In the genomic region with DNA sequence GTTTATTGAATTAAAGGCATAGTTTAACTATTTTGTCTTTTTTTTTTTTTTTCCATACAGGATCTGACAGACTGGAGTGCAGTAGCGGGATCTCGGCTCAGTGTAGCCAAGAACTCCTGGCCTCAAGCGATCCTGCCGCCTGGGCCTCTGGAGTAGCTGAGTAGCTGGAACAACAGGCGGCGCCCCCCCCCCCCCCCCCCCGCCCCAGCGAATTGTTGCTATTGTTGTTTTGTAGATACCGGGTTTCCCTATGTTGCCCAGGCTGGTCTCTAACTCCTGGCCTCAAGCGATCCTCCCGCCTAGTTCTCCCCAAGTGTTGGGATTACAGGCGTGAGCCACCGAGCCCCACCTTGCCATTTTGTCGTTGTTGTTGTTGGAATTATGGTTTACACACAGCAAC, we compare ENCODE assay signal across 19 cellular contexts. TPM values are rescaled to one million over a fixed set of nuclear protein-coding genes. Genes with fewer than 3 reads are reported as not detected.
DNase-seq lines count a peak whose midpoint lies in the region; ATAC-seq, FAIRE-seq and TF ChIP-seq lines count a peak whose summit lies in the region.
"Had no signal": no experiment of that assay in that cellular context is flagged by ENCODE, and none has a peak within 500 bp of the region (broad histone marks: within the 10 kb centered on the region; RNA-seq: fewer than 3 reads in every experiment).

No MANE protein-coding gene starts in this region.

- no peak overlapping the region for H3K4me3 ChIP-seq in H7 (ENCODE audit: insufficient read depth, low read depth, low read length)
- H3K4me3 ChIP-seq in H1 (ENCODE audit: extremely low read depth in 1 of 4, insufficient read depth in 2 of 4, low read depth in 3 of 4, low read length in 4 of 4), result no peak overlapping the region
- H3K4me3 ChIP-seq: lower lobe of right lung, suprapubic skin had no signal

- H3K4me1 Mint-ChIP-seq in osteocyte (ENCODE audit: unreplicated experiment), result peaks cover 18% of the 10 kb centered on the region

- no peak for FAIRE-seq in H1 (lab: Jason Lieb, UNC)

- no peak for TF ChIP-seq RAD21 in H1 (IDR thresholded peaks at IDR 0.05 in 1 of 2, conservative IDR thresholded peaks at IDR 0.05 in 1 of 2; ENCODE audit: low read depth in 2 of 2, low read length in 2 of 2)

- peak; percentile 8 for DNase-seq in activated effector memory CD4-positive, alpha-beta T cell treated with anti-CD3 and anti-CD28 coated beads, Interleukin-2, amount 50 U/mL, for 16 hours
- no peak for DNase-seq in activated effector memory CD4-positive, alpha-beta T cell treated with Interleukin-2 at 50 U/mL for 16 hours
- DNase-seq in H7 (peak; percentile 33), H1 (ENCODE audit: low read depth in 1 of 2, low spot score in 2 of 2) (no peak), osteocyte (ENCODE audit: extremely low spot score, unreplicated experiment) (no peak), NCI-H1694 treated with DMSO at 0.1 percent for 48 hours (lab: John Stamatoyannopoulos, UW) (no peak), globus pallidus (ENCODE audit: low spot score) (no peak)
- DNase-seq: activated CD4-positive, CD25-positive, alpha-beta regulatory T cell treated with anti-CD3 and anti-CD28 coated beads, Interleukin-2, amount 50 U/mL, for 72 hours; erythroblast; lower lobe of right lung; NCI-H146; NCI-H446; right cardiac atrium; Right ventricle myocardium superior had no signal

- H3K79me1 ChIP-seq in H1 (ENCODE audit: low read depth, low read length), result no peaks in the 10 kb centered on the region

- H4K8ac ChIP-seq in H1 (ENCODE audit: extremely low read depth, insufficient read depth, low read length), result no peak overlapping the region

- no peak overlapping the region for H3K14ac ChIP-seq in H1 (ENCODE audit: insufficient read length)

- no peak for TF ChIP-seq EP300 in H1 (IDR thresholded peaks at IDR 0.05; ENCODE audit: borderline replicate concordance in 1 of 2, low read depth in 2 of 2, low read length in 2 of 2)

- no peaks in the 10 kb centered on the region for H3K9me3 Mint-ChIP-seq in osteocyte (ENCODE audit: unreplicated experiment)
- H3K9me3 Mint-ChIP-seq: dendritic cell treated with granulocyte-macrophage colony-stimulating factor and Interleukin-4, amounts not matched to agents 40 ng/mL and 50 ng/mL, for 4 days had no signal

- no peak overlapping the region for H3K27ac ChIP-seq in H1 (ENCODE audit: low read depth, low read length)
- H3K27ac ChIP-seq: lower lobe of right lung, neutrophil, suprapubic skin had no signal

- H2BK120ac ChIP-seq in H1 (replicated peaks; ENCODE audit: low read depth, low read length), result no peak overlapping the region

- peaks cover 0 to 28% of the 10 kb centered on the region in 2 experiments; a peak in 2 of 4 replicates for H3K79me2 ChIP-seq in H1 (ENCODE audit: control insufficient read depth in 1 of 2, insufficient read depth in 2 of 2, low read length in 2 of 2)

- H4K5ac ChIP-seq in H1 (ENCODE audit: insufficient read length, low read depth, low read length), result no peak overlapping the region

- no peaks in the 10 kb centered on the region for H3K36me3 Mint-ChIP-seq in osteocyte (ENCODE audit: unreplicated experiment)

- H3K56ac ChIP-seq in H1 (replicated peaks; ENCODE audit: insufficient read length, low read depth, low read length), result no peak overlapping the region

- no peak overlapping the region for H3K18ac ChIP-seq in H1 (ENCODE audit: extremely low read depth, low read length)

- POLR2A ChIA-PET in H1 (lab: Charles Lee; ENCODE audit: partially characterized antibody), result interaction anchor here (0.7 to 6.7 kb wide), 4 partner anchors 13 to 87 kb away, joined by 3 to 71 read pairs (median 4); no protein-coding TSS in a partner anchor

- H3K27ac Mint-ChIP-seq in osteocyte (ENCODE audit: unreplicated experiment), result no peak overlapping the region
- H3K27ac Mint-ChIP-seq: dendritic cell treated with granulocyte-macrophage colony-stimulating factor and Interleukin-4, amounts not matched to agents 40 ng/mL and 50 ng/mL, for 4 days had no signal

- no peak overlapping the region for H3K4ac ChIP-seq in H1 (replicated peaks; ENCODE audit: insufficient read length, low read depth, low read length)

- peaks cover 2% of the 10 kb centered on the region; the same call in 1 of the 2 replicates for H3K23me2 ChIP-seq in H1 (ENCODE audit: low read depth, low read length)

- CTCF ChIA-PET in H1 (lab: Charles Lee; ENCODE audit: partially characterized antibody), result interaction anchor here (0.9 to 1.5 kb wide), 2 partner anchors 10 to 24 kb away, joined by 3 read pairs; no protein-coding TSS in a partner anchor

- no peak for ATAC-seq in HG02763 (IDR thresholded peaks at IDR 0.05; ENCODE audit: unreplicated experiment)
- ATAC-seq: HCT116, lower lobe of right lung, right cardiac atrium had no signal

- H3K9me3 ChIP-seq in H1 (ENCODE audit: insufficient read depth in 2 of 2, low read depth in 1 of 2, low read length in 1 of 2), result no peaks in the 10 kb centered on the region
- H3K9me3 ChIP-seq: lower lobe of right lung, neutrophil, suprapubic skin had no signal

- no peak overlapping the region for H2BK12ac ChIP-seq in H1 (ENCODE audit: low read depth, low read length)

- H2BK15ac ChIP-seq in H1 (ENCODE audit: low read length), result 0 out of 2 replicates have a peak overlapping the region, but pooled peaks have one; percentile 88

- H2BK5ac ChIP-seq in H1 (ENCODE audit: low read depth, low read length), result no peak overlapping the region

- TF ChIP-seq POLR2A in H1 (IDR thresholded peaks at IDR 0.05; ENCODE audit: control extremely low read depth in 1 of 2, low read depth in 2 of 2, low read length in 2 of 2), result no peak

- no peak overlapping the region for H3K9ac ChIP-seq in H1 (replicated peaks in 1 of 4; ENCODE audit: extremely low read depth in 1 of 4, low read depth in 3 of 4, low read length in 3 of 4)

- H3K36me3 ChIP-seq in H7 (replicated peaks; ENCODE audit: control insufficient read depth, insufficient read depth, low read length), result peaks cover 1% of the 10 kb centered on the region
- peaks cover 2 to 4% (median 3%) of the 10 kb centered on the region in 4 experiments; a peak in 5 of 8 replicates for H3K36me3 ChIP-seq in H1 (ENCODE audit: control insufficient read depth in 2 of 4, insufficient read depth in 4 of 4, low read length in 3 of 4)
- H3K36me3 ChIP-seq: neutrophil, suprapubic skin had no signal

- H3K4me3 Mint-ChIP-seq in osteocyte (ENCODE audit: unreplicated experiment), result peak overlapping the region; percentile 67

- no peak overlapping the region for H3K23ac ChIP-seq in H1 (ENCODE audit: insufficient read length)

- H2BK20ac ChIP-seq in H1 (ENCODE audit: low read length), result no peak overlapping the region

- H4K20me1 ChIP-seq in H1 (replicated peaks in 1 of 2; ENCODE audit: control insufficient read depth in 1 of 2, insufficient read depth in 2 of 2, low read length in 2 of 2), result no peaks in the 10 kb centered on the region

- H3K4me1 ChIP-seq in H1 (replicated peaks in 1 of 4; ENCODE audit: control insufficient read depth in 3 of 4, insufficient read depth in 4 of 4, low read length in 3 of 4), result 0 out of 7 replicates have a peak, but pooled peaks cover 0 to 2% (median 0%) of the 10 kb centered on the region in 4 experiments

- peaks cover 10% of the 10 kb centered on the region for H3K27me3 Mint-ChIP-seq in osteocyte (ENCODE audit: unreplicated experiment)

- H4K91ac ChIP-seq in H1 (replicated peaks; ENCODE audit: insufficient read length, low read length), result no peak overlapping the region

- no peak overlapping the region for H3K4me2 ChIP-seq in H1 (ENCODE audit: insufficient read depth in 1 of 2, low read depth in 2 of 2, low read length in 2 of 2)

- no peak overlapping the region for H2AK5ac ChIP-seq in H1 (ENCODE audit: low read depth, low read length)

- TF ChIP-seq CTCF in H1 (IDR thresholded peaks at IDR 0.05; ENCODE audit: control extremely low read depth in 1 of 3, insufficient read depth in 1 of 3, low read depth in 1 of 3, low read length in 3 of 3) (no peak), osteocyte (IDR thresholded peaks at IDR 0.05) (no peak)

- WGBS in H1 (ENCODE audit: extremely low coverage in 1 of 2, insufficient coverage in 1 of 2, insufficient read length in 1 of 2, insufficient replicate concordance in 2 of 2, low coverage in 1 of 2, low lambda C conversion rate in 2 of 2, missing lambda C conversion rate in 1 of 2), 2 experiments, result 91% methylated on average over 9 of the region's 14 CpGs; no CpG with 5 or more reads in 1 of the 2 experiments

- no peak overlapping the region for H2AFZ ChIP-seq in H1 (ENCODE audit: low read length)

- H3K27me3 ChIP-seq in H7 (ENCODE audit: control insufficient read depth, insufficient read depth, low read length) (no peaks in the 10 kb centered on the region), H1 (replicated peaks in 1 of 4; ENCODE audit: control insufficient read depth in 3 of 4, extremely low read depth in 1 of 4, insufficient read depth in 3 of 4, low read length in 3 of 4) (no peaks in the 10 kb centered on the region; a peak in 1 of 7 replicates)

TF ChIP-seq in H1, 55 proteins besides CTCF, POLR2A, EP300 and RAD21 (continues in another document):
- TF ChIP-seq JUND (IDR thresholded peaks at IDR 0.05; ENCODE audit: low read length), result no peak
- TF ChIP-seq CBX8 (IDR thresholded peaks at IDR 0.05; ENCODE audit: borderline replicate concordance, low read depth, low read length), result no peak
- no peak for TF ChIP-seq SRF (IDR thresholded peaks at IDR 0.05; ENCODE audit: low read depth, low read length)

RNA-seq across cellular contexts. Expression of a gene that starts 1.3 kb away (rescaled TPM):
- 135 and 159 TPM in 2 replicates for total RNA-seq in H7 (2014; rRNA removed; shearing (Covaris generic))
- total RNA-seq in H1 (2021; fragmentation: NEBNext Ultra II Directional; extraction: Animal tissue kit (Norgen Biotek cat#: 25700)), result 249 and 255 TPM in 2 replicates
- polyA plus RNA-seq in H1 (2011; rRNA removed), result 241 and 260 TPM in 2 replicates
- 268 TPM for polyA plus RNA-seq in H1 (2011; cell fraction: cytosol; rRNA removed)
- 164 TPM for polyA plus RNA-seq in H1 (2011; cell fraction: nucleus; rRNA removed)
- 226 to 260 TPM (median 247 TPM) in 4 replicates for polyA plus RNA-seq in H1 (2012, experiment 1 of 2)
- 394 TPM for polyA plus RNA-seq in H1 (2012, experiment 2 of 2)
- polyA plus RNA-seq in H1 (2013, experiment 1 of 2), result 303 TPM
- 301 TPM for polyA plus RNA-seq in H1 (2013, experiment 2 of 2)
- 110 and 112 TPM in 2 replicates for polyA minus RNA-seq in H1 (2011; rRNA and poly(A)+ RNA removed)
- polyA minus RNA-seq in H1 (2011; cell fraction: cytosol; rRNA and poly(A)+ RNA removed), result 54.2 TPM
- polyA minus RNA-seq in H1 (2011; cell fraction: nucleus; rRNA and poly(A)+ RNA removed), result 63.2 TPM
- 11.3 and 13.2 TPM in 2 replicates for total RNA-seq in osteocyte

RNA-seq across cellular contexts. Expression of a gene that starts 26.3 kb away (rescaled TPM):
- 1,890 and 2,261 TPM in 2 replicates for total RNA-seq in H7 (2014; rRNA removed; shearing (Covaris generic))
- 1,585 and 1,597 TPM in 2 replicates for total RNA-seq in H1 (2021; fragmentation: NEBNext Ultra II Directional; extraction: Animal tissue kit (Norgen Biotek cat#: 25700))
- 1,439 and 1,605 TPM in 2 replicates for polyA plus RNA-seq in H1 (2011; rRNA removed)
- 2,021 TPM for polyA plus RNA-seq in H1 (2011; cell fraction: cytosol; rRNA removed)
- polyA plus RNA-seq in H1 (2011; cell fraction: nucleus; rRNA removed), result 1,851 TPM
- polyA plus RNA-seq in H1 (2012, experiment 1 of 2), result 2,168 to 2,404 TPM (median 2,303 TPM) in 4 replicates
- 694 TPM for polyA plus RNA-seq in H1 (2012, experiment 2 of 2)
- polyA plus RNA-seq in H1 (2013, experiment 1 of 2), result 1,954 TPM
- 1,995 TPM for polyA plus RNA-seq in H1 (2013, experiment 2 of 2)
- 1,078 and 1,386 TPM in 2 replicates for polyA minus RNA-seq in H1 (2011; rRNA and poly(A)+ RNA removed)
- 722 TPM for polyA minus RNA-seq in H1 (2011; cell fraction: cytosol; rRNA and poly(A)+ RNA removed)
- polyA minus RNA-seq in H1 (2011; cell fraction: nucleus; rRNA and poly(A)+ RNA removed), result 522 TPM
- total RNA-seq in osteocyte, result 1,191 and 1,207 TPM in 2 replicates

Comparison
In these comparisons a context has a peak if more than half of its experiments do, and no peak if none do; other contexts are left out.
1. DNase-seq: peak in activated effector memory CD4-positive, alpha-beta T cell treated with anti-CD3 and anti-CD28 coated beads, Interleukin-2, amount 50 U/mL, for 16 hours (single experiment) and H7 (single experiment); none in activated effector memory CD4-positive, alpha-beta T cell treated with Interleukin-2 at 50 U/mL for 16 hours (single experiment), H1 (0 of 2), osteocyte (single experiment), NCI-H1694 treated with DMSO at 0.1 percent for 48 hours (single experiment) and globus pallidus (single experiment).